ENCODE assay signal across 1 cellular context in the genomic region with DNA sequence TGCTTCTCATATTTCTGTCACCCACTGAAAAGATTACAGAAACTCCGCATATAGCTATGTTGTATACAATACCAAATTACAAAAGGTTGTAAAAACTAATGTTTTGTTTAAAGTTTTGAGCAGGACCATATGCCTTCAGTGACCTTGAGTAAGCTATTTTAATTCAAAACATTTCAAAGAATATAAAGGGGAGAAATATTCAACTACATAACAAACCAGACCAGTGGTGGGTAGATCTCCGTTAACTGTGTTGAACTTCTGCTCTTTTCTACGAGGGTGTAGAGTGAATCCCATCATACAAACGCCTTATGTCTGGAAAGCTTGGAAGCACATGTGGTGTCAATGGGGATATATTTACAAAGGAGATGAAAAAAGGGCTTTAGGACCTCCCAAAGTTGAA.
TF ChIP-seq lines count a peak whose summit lies in the region.

No MANE protein-coding gene starts in this region.

TF ChIP-seq in HEK293, 187 proteins besides CTCF, POLR2A, EP300 and RAD21 (continued from another document):
- TF ChIP-seq, protein P1, sequence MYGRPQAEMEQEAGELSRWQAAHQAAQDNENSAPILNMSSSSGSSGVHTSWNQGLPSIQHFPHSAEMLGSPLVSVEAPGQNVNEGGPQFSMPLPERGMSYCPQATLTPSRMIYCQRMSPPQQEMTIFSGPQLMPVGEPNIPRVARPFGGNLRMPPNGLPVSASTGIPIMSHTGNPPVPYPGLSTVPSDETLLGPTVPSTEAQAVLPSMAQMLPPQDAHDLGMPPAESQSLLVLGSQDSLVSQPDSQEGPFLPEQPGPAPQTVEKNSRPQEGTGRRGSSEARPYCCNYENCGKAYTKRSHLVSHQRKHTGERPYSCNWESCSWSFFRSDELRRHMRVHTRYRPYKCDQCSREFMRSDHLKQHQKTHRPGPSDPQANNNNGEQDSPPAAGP (tag by site-specific recombination; IDR thresholded peaks at IDR 0.05): no peak
- TF ChIP-seq ZNF350 (tag by site-specific recombination; IDR thresholded peaks at IDR 0.05) (no peak), ZFP37 (tag by site-specific recombination; IDR thresholded peaks at IDR 0.05) (no peak), FEZF1 (tag by site-specific recombination; IDR thresholded peaks at IDR 0.05) (0 out of 2 replicates have a peak, but pooled peaks have one; percentile 28), ZFP69B (tag by site-specific recombination; IDR thresholded peaks at IDR 0.05) (no peak), ZNF596 (tag by site-specific recombination; IDR thresholded peaks at IDR 0.05) (no peak)
- TF ChIP-seq, protein P2, sequence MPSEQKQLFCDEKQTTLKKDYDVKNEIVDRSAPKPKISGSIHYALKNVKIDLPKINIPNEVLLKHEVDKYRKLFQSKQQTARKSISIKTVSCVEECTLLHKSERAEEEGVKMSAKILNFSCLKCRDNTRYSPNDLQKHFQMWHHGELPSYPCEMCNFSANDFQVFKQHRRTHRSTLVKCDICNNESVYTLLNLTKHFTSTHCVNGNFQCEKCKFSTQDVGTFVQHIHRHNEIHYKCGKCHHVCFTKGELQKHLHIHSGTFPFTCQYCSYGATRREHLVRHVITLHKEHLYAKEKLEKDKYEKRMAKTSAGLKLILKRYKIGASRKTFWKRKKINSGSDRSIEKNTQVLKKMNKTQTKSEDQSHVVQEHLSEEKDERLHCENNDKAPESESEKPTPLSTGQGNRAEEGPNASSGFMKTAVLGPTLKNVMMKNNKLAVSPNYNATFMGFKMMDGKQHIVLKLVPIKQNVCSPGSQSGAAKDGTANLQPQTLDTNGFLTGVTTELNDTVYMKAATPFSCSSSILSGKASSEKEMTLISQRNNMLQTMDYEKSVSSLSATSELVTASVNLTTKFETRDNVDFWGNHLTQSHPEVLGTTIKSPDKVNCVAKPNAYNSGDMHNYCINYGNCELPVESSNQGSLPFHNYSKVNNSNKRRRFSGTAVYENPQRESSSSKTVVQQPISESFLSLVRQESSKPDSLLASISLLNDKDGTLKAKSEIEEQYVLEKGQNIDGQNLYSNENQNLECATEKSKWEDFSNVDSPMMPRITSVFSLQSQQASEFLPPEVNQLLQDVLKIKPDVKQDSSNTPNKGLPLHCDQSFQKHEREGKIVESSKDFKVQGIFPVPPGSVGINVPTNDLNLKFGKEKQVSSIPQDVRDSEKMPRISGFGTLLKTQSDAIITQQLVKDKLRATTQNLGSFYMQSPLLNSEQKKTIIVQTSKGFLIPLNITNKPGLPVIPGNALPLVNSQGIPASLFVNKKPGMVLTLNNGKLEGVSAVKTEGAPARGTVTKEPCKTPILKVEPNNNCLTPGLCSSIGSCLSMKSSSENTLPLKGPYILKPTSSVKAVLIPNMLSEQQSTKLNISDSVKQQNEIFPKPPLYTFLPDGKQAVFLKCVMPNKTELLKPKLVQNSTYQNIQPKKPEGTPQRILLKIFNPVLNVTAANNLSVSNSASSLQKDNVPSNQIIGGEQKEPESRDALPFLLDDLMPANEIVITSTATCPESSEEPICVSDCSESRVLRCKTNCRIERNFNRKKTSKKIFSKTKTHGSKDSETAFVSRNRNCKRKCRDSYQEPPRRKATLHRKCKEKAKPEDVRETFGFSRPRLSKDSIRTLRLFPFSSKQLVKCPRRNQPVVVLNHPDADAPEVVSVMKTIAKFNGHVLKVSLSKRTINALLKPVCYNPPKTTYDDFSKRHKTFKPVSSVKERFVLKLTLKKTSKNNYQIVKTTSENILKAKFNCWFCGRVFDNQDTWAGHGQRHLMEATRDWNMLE (tag by site-specific recombination; conservative IDR thresholded peaks at IDR 0.05; ENCODE audit: low read depth): no peak
